10 cellular contexts compared by ENCODE assay signal in the genomic region with DNA sequence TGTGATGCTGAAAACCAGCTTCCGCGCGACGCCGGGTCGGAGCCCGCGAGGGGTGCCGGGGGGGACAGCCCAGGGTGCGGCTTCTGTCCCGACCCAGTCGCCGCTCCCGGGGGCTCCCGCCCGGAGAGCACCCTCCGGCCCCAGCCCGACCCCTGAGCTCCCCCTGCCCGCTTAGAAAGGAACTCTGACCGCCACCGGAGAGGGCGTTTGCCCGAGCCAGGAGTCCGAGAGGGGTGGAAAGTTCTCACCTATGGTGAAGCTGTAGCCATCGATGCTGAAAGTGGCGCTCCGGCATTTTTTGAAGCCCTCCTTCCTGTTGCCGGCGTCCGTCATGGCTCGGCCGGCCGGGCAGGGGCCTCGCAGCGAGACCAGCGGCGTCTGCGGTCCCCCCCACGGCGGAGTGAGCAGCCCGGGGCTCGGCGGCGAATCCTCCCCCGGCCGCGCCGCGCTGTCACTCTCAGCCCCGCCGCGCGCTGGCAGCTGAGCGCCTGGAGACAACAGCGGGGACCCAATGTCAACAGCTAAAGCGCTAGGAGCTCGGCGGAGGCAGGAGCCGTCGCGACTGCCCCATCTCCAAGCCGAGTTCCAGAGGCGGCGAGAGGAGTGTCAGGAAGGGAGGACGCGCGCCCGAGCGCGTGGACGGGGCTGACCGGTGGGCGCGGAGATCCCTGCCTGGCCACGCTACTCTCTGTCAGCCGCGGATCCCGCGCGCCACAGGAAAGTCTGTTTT.
DNase-seq lines count a peak whose midpoint lies in the region; ATAC-seq, FAIRE-seq and TF ChIP-seq lines count a peak whose summit lies in the region.
"Had no signal": no experiment of that assay in that cellular context is flagged by ENCODE, and none has a peak within 500 bp of the region (broad histone marks: within the 10 kb centered on the region; RNA-seq: fewer than 3 reads in every experiment).

No MANE protein-coding gene starts in this region.

- no TSS peak for BruUV-seq in HepG2 (replicated peaks; lab: Mats Ljungman, UMichigan)

- 45% methylated on average over 29 of the region's 80 CpGs for WGBS in HepG2 (ENCODE audit: low lambda C conversion rate)
- WGBS in thymus: 2% methylated on average over 80 of the region's 80 CpGs

- FAIRE-seq in HepG2 (lab: Jason Lieb, UNC): no peak

- H3K9me3 ChIP-seq in HepG2 (ENCODE audit: low read length) (no peaks in the 10 kb centered on the region), thymus (ENCODE audit: control insufficient read depth) (no peaks in the 10 kb centered on the region)

- no peaks in the 10 kb centered on the region for H3K79me2 ChIP-seq in HepG2 (ENCODE audit: insufficient read depth, low read length)

- no peaks in the 10 kb centered on the region for H4K20me1 ChIP-seq in HepG2 (ENCODE audit: insufficient read depth, low read length)

- CTCF ChIA-PET in HepG2 (lab: Yijun Ruan, JAX; ENCODE audit: low intra/inter-chr PET ratio, low total read pairs): no interaction called here

- H3K4me2 ChIP-seq in HepG2 (ENCODE audit: low read depth, low read length): 0 out of 2 replicates have a peak overlapping the region, but pooled peaks have one; percentile 3
- H3K4me2 ChIP-seq: BLaER1 treated with 17β-estradiol and CSF1 and Interleukin-3, amounts not matched to agents 10 nM and 100 nM had no signal

- no peak for TF ChIP-seq EP300 in HepG2 (IDR thresholded peaks at IDR 0.05; ENCODE audit: low read depth in 2 of 2, low read length in 2 of 2)
- TF ChIP-seq EP300 in HepG2 (CRISPR knock-in tag; IDR thresholded peaks at IDR 0.05; ENCODE audit: borderline replicate concordance): no peak

- TF ChIP-seq POLR2A in HepG2 (IDR thresholded peaks at IDR 0.05; ENCODE audit: insufficient read depth in 1 of 2, low read depth in 2 of 2, low read length in 2 of 2): no peak

- no peak for TF ChIP-seq RAD21 in HepG2 (CRISPR knock-in tag; IDR thresholded peaks at IDR 0.05)

- H3K27me3 ChIP-seq in HepG2 (ENCODE audit: control insufficient read depth in 1 of 2, insufficient read depth in 2 of 2, low read length in 2 of 2): peaks cover 2 to 41% of the 10 kb centered on the region in 2 experiments; a peak in 4 of 5 replicates
- H3K27me3 ChIP-seq in thymus (ENCODE audit: control insufficient read depth, insufficient read depth): peaks cover 22% of the 10 kb centered on the region
- H3K27me3 ChIP-seq: BLaER1 treated with 17β-estradiol and CSF1 and Interleukin-3, amounts not matched to agents 10 nM and 100 nM had no signal

- no peaks in the 10 kb centered on the region for H3K36me3 ChIP-seq in HepG2 (replicated peaks in 1 of 2; ENCODE audit: control insufficient read depth in 1 of 2, insufficient read depth in 2 of 2, low read length in 2 of 2)
- H3K36me3 ChIP-seq in thymus (ENCODE audit: control insufficient read depth, insufficient read depth): no peaks in the 10 kb centered on the region
- H3K36me3 ChIP-seq: BLaER1 treated with 17β-estradiol and CSF1 and Interleukin-3, amounts not matched to agents 10 nM and 100 nM had no signal

- POLR2A ChIA-PET in HepG2 (lab: Yijun Ruan, JAX): no interaction called here

- H3K4me1 ChIP-seq in HepG2 (ENCODE audit: insufficient read depth, low read length): no peaks in the 10 kb centered on the region
- no peaks in the 10 kb centered on the region for H3K4me1 ChIP-seq in thymus (ENCODE audit: control insufficient read depth, insufficient read depth, low read length)

- no peak for TF ChIP-seq CTCF in HepG2 (CRISPR knock-in tag; IDR thresholded peaks at IDR 0.05)

- no peak overlapping the region for H3K27ac ChIP-seq in HepG2 (ENCODE audit: extremely low read length, insufficient read depth, low read length)
- no peak overlapping the region for H3K27ac ChIP-seq in thymus (ENCODE audit: low read depth)
- H3K27ac ChIP-seq: BLaER1 treated with 17β-estradiol and CSF1 and Interleukin-3, amounts not matched to agents 10 nM and 100 nM had no signal

- ATAC-seq in HepG2: no peak; the same call in 2 of the 3 replicates
- no peak for ATAC-seq in GM21528 (IDR thresholded peaks at IDR 0.05; ENCODE audit: low FRiP score, unreplicated experiment)
- no peak for ATAC-seq in GM18873 (IDR thresholded peaks at IDR 0.05; ENCODE audit: low FRiP score, unreplicated experiment)

- intact Hi-C loops in HepG2 (cut with micrococcal nuclease; ENCODE audit: unreplicated experiment): no loop called here

- H3K9ac ChIP-seq in HepG2 (ENCODE audit: insufficient read depth, low read depth, low read length): no peak overlapping the region
- H3K9ac ChIP-seq: BLaER1 treated with 17β-estradiol and CSF1 and Interleukin-3, amounts not matched to agents 10 nM and 100 nM had no signal

- H2AFZ ChIP-seq in HepG2 (ENCODE audit: low read length): no peak overlapping the region

- in situ Hi-C loops in T47D (cut with HindIII; ENCODE audit: low pct_unique_long_range_greater_than_20kb, low sequenced_read_pairs) (no loop called here), HepG2 (cut with HindIII; ENCODE audit: extremely low pct_ligation_motif_present, low pct_unique_long_range_greater_than_20kb) (no loop called here)

- no peak overlapping the region; a peak in 1 of 6 replicates for H3K4me3 ChIP-seq in HepG2 (replicated peaks in 1 of 3; ENCODE audit: insufficient read depth in 1 of 3, low read depth in 2 of 3, low read length in 3 of 3)
- H3K4me3 ChIP-seq in thymus (ENCODE audit: low read length): peak overlapping the region; percentile 17
- H3K4me3 ChIP-seq: BLaER1 treated with 17β-estradiol and CSF1 and Interleukin-3, amounts not matched to agents 10 nM and 100 nM had no signal

- DNase-seq in NCI-H345 (lab: John Stamatoyannopoulos, UW): peak; percentile 13
- no peak for DNase-seq in NCI-H345 treated with DMSO at 0.1 percent for 48 hours (lab: John Stamatoyannopoulos, UW; ENCODE audit: unreplicated experiment)
- DNase-seq in T47D (ENCODE audit: low read depth in 1 of 2, low spot score in 1 of 2): peak; percentile 22 to 61
- no peak for DNase-seq in HepG2 (ENCODE audit: low spot score)
- no peak for DNase-seq in SIG-M5 treated with dmso at 0.1 percent for 504 hours (lab: John Stamatoyannopoulos, UW; ENCODE audit: unreplicated experiment)
- DNase-seq: activated CD4-positive, alpha-beta memory T cell treated with anti-CD3 and anti-CD28 coated beads for 36 hours had no signal

TF ChIP-seq in HepG2, 621 proteins besides CTCF, POLR2A, EP300 and RAD21:
- TF ChIP-seq ZNF772 (CRISPR knock-in tag; IDR thresholded peaks at IDR 0.05): no peak
- TF ChIP-seq, protein P1, sequence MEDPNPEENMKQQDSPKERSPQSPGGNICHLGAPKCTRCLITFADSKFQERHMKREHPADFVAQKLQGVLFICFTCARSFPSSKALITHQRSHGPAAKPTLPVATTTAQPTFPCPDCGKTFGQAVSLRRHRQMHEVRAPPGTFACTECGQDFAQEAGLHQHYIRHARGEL (CRISPR knock-in tag; IDR thresholded peaks at IDR 0.05): no peak
- no peak for TF ChIP-seq ZSCAN21 (CRISPR knock-in tag; IDR thresholded peaks at IDR 0.05; ENCODE audit: borderline replicate concordance)
- TF ChIP-seq SRF (IDR thresholded peaks at IDR 0.05; ENCODE audit: low read depth, low read length): no peak
- TF ChIP-seq RARG (CRISPR knock-in tag; IDR thresholded peaks at IDR 0.05; ENCODE audit: low read depth): no peak
- no peak for TF ChIP-seq ZNF841 (CRISPR knock-in tag; IDR thresholded peaks at IDR 0.05; ENCODE audit: borderline replicate concordance)
- no peak for TF ChIP-seq AGO1 (IDR thresholded peaks at IDR 0.05; ENCODE audit: low read depth, low read length, poor library complexity, severe bottlenecking)
- TF ChIP-seq ZNF431 (CRISPR knock-in tag; IDR thresholded peaks at IDR 0.05; ENCODE audit: borderline replicate concordance, low read depth): no peak
- no peak for TF ChIP-seq ZNF430 (CRISPR knock-in tag; IDR thresholded peaks at IDR 0.05)
- TF ChIP-seq, protein P2, sequence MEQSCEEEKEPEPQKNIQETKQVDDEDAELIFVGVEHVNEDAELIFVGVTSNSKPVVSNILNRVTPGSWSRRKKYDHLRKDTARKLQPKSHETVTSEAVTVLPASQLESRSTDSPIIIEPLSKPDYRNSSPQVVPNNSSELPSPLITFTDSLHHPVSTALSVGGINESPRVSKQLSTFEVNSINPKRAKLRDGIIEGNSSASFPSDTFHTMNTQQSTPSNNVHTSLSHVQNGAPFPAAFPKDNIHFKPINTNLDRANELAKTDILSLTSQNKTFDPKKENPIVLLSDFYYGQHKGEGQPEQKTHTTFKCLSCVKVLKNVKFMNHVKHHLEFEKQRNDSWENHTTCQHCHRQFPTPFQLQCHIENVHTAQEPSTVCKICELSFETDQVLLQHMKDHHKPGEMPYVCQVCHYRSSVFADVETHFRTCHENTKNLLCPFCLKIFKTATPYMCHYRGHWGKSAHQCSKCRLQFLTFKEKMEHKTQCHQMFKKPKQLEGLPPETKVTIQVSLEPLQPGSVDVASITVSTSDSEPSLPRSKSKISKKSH (CRISPR knock-in tag; IDR thresholded peaks at IDR 0.05; ENCODE audit: borderline replicate concordance): no peak
- no peak for TF ChIP-seq RBAK (CRISPR knock-in tag; IDR thresholded peaks at IDR 0.05)
- no peak for TF ChIP-seq ATF7-NPFF (CRISPR knock-in tag; IDR thresholded peaks at IDR 0.05; ENCODE audit: low read depth)
- TF ChIP-seq KDM5B (CRISPR knock-in tag; IDR thresholded peaks at IDR 0.05; ENCODE audit: borderline replicate concordance): no peak
TF ChIP-seq in HepG2: peak in this region for 0.

Comparison
In these comparisons a context has a peak if more than half of its experiments do, and no peak if none do; other contexts are left out.
1. DNase-seq: peak in NCI-H345 (single experiment) and T47D (2 of 2); none in NCI-H345 treated with DMSO at 0.1 percent for 48 hours (single experiment), HepG2 (single experiment) and SIG-M5 treated with dmso at 0.1 percent for 504 hours (single experiment).